Comparison of ENCODE assay signal across 1 cellular context in the genomic region with DNA sequence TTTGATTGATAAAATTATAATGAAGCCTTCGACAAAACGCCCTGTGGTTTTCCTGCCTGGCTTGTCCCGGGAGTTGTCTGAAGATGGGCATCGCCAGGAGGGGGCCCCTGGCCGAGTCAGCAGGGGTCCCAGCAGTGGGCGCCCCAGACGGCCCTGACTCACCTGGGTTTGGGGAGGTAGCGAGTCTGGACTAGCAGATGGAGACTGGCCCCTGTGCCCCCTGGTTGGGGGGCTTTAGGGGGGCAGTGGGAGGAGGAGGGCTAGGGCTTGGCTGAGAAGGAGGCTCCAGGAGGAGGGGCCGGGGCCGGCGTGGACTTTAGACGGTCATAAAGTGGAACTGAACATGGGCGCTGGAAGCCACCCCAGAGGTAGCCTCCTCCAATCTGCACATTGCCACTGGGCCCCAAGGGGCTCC.
TF ChIP-seq lines count a peak whose summit lies in the region.

No MANE protein-coding gene starts in this region.

TF ChIP-seq in K562, 482 proteins besides CTCF, POLR2A, EP300 and RAD21:
- peak; percentile 23; the same call in 1 of the 2 replicates for TF ChIP-seq ZBTB7A (IDR thresholded peaks at IDR 0.05; ENCODE audit: borderline replicate concordance, control insufficient read depth, low read depth, low read length)
- no peak for TF ChIP-seq SNRNP70 (optimal IDR thresholded peaks at IDR 0.05; ENCODE audit: low read depth, low read length)
